10 cellular contexts compared by ENCODE assay signal in genomic region chr17:67891481-67892119, GRCh38.
A peak's percentile ranks its signal among the peaks of the same experiment; 100 is the strongest.
DNase-seq lines count a peak whose midpoint lies in the region; ATAC-seq, FAIRE-seq and TF ChIP-seq lines count a peak whose summit lies in the region.
"Had no signal": no experiment of that assay in that cellular context is flagged by ENCODE, and none has a peak within 500 bp of the region (broad histone marks: within the 10 kb centered on the region; RNA-seq: fewer than 3 reads in every experiment).

No MANE protein-coding gene starts in this region.

- CTCF ChIA-PET in K562 (lab: Yijun Ruan, JAX; ENCODE audit: low intra/inter-chr PET ratio), result no interaction called here

- no peak overlapping the region for H2AFZ ChIP-seq in K562 (ENCODE audit: low read depth, low read length)

- H3K27me3 ChIP-seq in BE2C, result no peaks in the 10 kb centered on the region
- H3K27me3 ChIP-seq in K562 (ENCODE audit: control insufficient read depth in 2 of 2, insufficient read depth in 2 of 2, low read length in 2 of 2), result no peaks in the 10 kb centered on the region
- no peaks in the 10 kb centered on the region for H3K27me3 ChIP-seq in lower lobe of right lung (ENCODE audit: low read depth)

- intact Hi-C loops in K562 (cut with micrococcal nuclease) (no loop called here), lower lobe of right lung (cut with DNase I) (no loop called here)

- H3K4me1 ChIP-seq in BE2C, result no peaks in the 10 kb centered on the region
- H3K4me1 ChIP-seq in K562 (replicated peaks in 1 of 2; ENCODE audit: control insufficient read depth in 2 of 2, insufficient read depth in 2 of 2, low read length in 2 of 2), result no peaks in the 10 kb centered on the region
- peaks cover 7% of the 10 kb centered on the region for H3K4me1 ChIP-seq in lower lobe of right lung

- no peak overlapping the region for H3K9ac ChIP-seq in K562 (ENCODE audit: insufficient read depth in 1 of 2, low read depth in 2 of 2, low read length in 2 of 2)

- no peaks in the 10 kb centered on the region for H4K20me1 ChIP-seq in K562 (replicated peaks; ENCODE audit: control insufficient read depth, insufficient read depth, low read length)

- H3K4me2 ChIP-seq in K562 (ENCODE audit: insufficient read depth, low read length), result no peak overlapping the region

- H3K4me3 ChIP-seq in BE2C (ENCODE audit: low read depth, low read length) (no peak overlapping the region), K562 (no peak overlapping the region), lower lobe of right lung (no peak overlapping the region)
- H3K4me3 ChIP-seq: thoracic aorta had no signal

- H3K9me3 ChIP-seq in BE2C (no peaks in the 10 kb centered on the region), K562 (replicated peaks; ENCODE audit: control insufficient read depth, insufficient read depth, low read depth, low read length) (no peaks in the 10 kb centered on the region), lower lobe of right lung (no peaks in the 10 kb centered on the region)
- H3K9me3 ChIP-seq: thoracic aorta had no signal

- no peak for TF ChIP-seq EP300 in K562 (IDR thresholded peaks at IDR 0.05; ENCODE audit: low read length)

- H3K36me3 ChIP-seq in BE2C, result peaks cover 41% of the 10 kb centered on the region
- peaks cover 61% of the 10 kb centered on the region for H3K36me3 ChIP-seq in K562 (ENCODE audit: control insufficient read depth, insufficient read depth, low read length)
- peaks cover 76% of the 10 kb centered on the region for H3K36me3 ChIP-seq in lower lobe of right lung

- in situ Hi-C loops in K562 (cut with MboI), result no loop called here

- TF ChIP-seq POLR2A in K562 (conservative IDR thresholded peaks at IDR 0.05), result no peak

- DNase-seq in BE2C (peak; percentile 67), HuH-7.5 (ENCODE audit: low spot score) (peak; percentile 28), K562 (ENCODE audit: extremely low read depth in 1 of 4, low spot score in 3 of 4) (peak in 1 of 4 experiments; percentile 25), lower lobe of right lung (no peak), NOMO-1 treated with dmso at 0.1 percent for 144 hours (lab: John Stamatoyannopoulos, UW; ENCODE audit: unreplicated experiment) (no peak), GM19239 (ENCODE audit: insufficient read length, low spot score) (no peak)

- no TSS peak for BruUV-seq in K562 (replicated peaks; lab: Mats Ljungman, UMichigan)

- H3K27ac ChIP-seq in K562 (ENCODE audit: extremely low read depth, low read depth, low read length), result no peak overlapping the region
- H3K27ac ChIP-seq in lower lobe of right lung, result no peak overlapping the region
- H3K27ac ChIP-seq: thoracic aorta had no signal

- ATAC-seq in K562 (no peak), lower lobe of right lung (no peak), HG03039 (IDR thresholded peaks at IDR 0.05; ENCODE audit: unreplicated experiment) (no peak), GM21723 (IDR thresholded peaks at IDR 0.05; ENCODE audit: unreplicated experiment) (no peak)

- TF ChIP-seq CTCF in BE2C (IDR thresholded peaks at IDR 0.05; ENCODE audit: low read depth, low read length) (peak; percentile 67), K562 (IDR thresholded peaks at IDR 0.05 in 2 of 3, conservative IDR thresholded peaks at IDR 0.05 in 1 of 3; ENCODE audit: insufficient read depth in 2 of 3, low read depth in 1 of 3, low read length in 3 of 3) (peak in 1 of 3 experiments; percentile 22; a peak in 2 of 6 replicates), lower lobe of right lung (IDR thresholded peaks at IDR 0.05) (peak; percentile 25)

- peak in 1 of 2 experiments; percentile 31; a peak in 2 of 4 replicates for TF ChIP-seq RAD21 in K562 (CRISPR knock-in tag; conservative IDR thresholded peaks at IDR 0.05 in 1 of 2, IDR thresholded peaks at IDR 0.05 in 1 of 2)

- H3K9me1 ChIP-seq in K562 (ENCODE audit: control insufficient read depth, insufficient read depth, low read length), result no peaks in the 10 kb centered on the region

- 67% methylated on average over 6 of the region's 6 CpGs for WGBS in K562 (ENCODE audit: insufficient coverage, low coverage, missing lambda C conversion rate)

- POLR2A ChIA-PET in K562 (lab: Yijun Ruan, JAX), result interaction anchor here (0.6 to 1.6 kb wide), 2 partner anchors 10 to 33 kb away, joined by 3 to 5 read pairs; no protein-coding TSS in a partner anchor

- no peaks in the 10 kb centered on the region for H3K79me2 ChIP-seq in K562 (ENCODE audit: control insufficient read depth, insufficient read depth, low read length)

- no peak for FAIRE-seq in K562 (lab: Jason Lieb, UNC)
- no peak for FAIRE-seq in GM19239 (lab: Jason Lieb, UNC)
- FAIRE-seq: colon had no signal

TF ChIP-seq in K562, 482 proteins besides CTCF, POLR2A, EP300 and RAD21 (continues in another document):
- TF ChIP-seq ZBTB33 (CRISPR knock-in tag; IDR thresholded peaks at IDR 0.05) (peak; percentile 79), PYGO2 (tag; IDR thresholded peaks at IDR 0.05) (no peak), TSHZ1 (CRISPR knock-in tag; IDR thresholded peaks at IDR 0.05) (no peak), KLF13 (tag; IDR thresholded peaks at IDR 0.05; ENCODE audit: borderline replicate concordance, low read depth) (no peak), ZNF3 (CRISPR knock-in tag; IDR thresholded peaks at IDR 0.05) (no peak), ZNF740 (CRISPR knock-in tag; IDR thresholded peaks at IDR 0.05) (no peak), ZNF740 (tag; IDR thresholded peaks at IDR 0.05) (no peak), RBFOX2 (IDR thresholded peaks at IDR 0.05; ENCODE audit: low read depth, low read length) (no peak), SIX5 (IDR thresholded peaks at IDR 0.05; ENCODE audit: borderline replicate concordance in 1 of 2, insufficient read depth in 1 of 2, low read depth in 1 of 2, low read length in 2 of 2) (no peak), CEBPG (CRISPR knock-in tag; IDR thresholded peaks at IDR 0.05) (no peak), CEBPG (tag; conservative IDR thresholded peaks at IDR 0.05 in 1 of 2, IDR thresholded peaks at IDR 0.05 in 1 of 2) (peak; percentile 13 to 31; a peak in 1 of 4 replicates)

Comparison
In these comparisons a context has a peak if more than half of its experiments do, and no peak if none do; other contexts are left out.
1. DNase-seq: peak in BE2C (single experiment) and HuH-7.5 (single experiment); none in lower lobe of right lung (single experiment), NOMO-1 treated with dmso at 0.1 percent for 144 hours (single experiment) and GM19239 (single experiment).